In genomic region chr7:128842674-128843641, GRCh38 we compare ENCODE assay signal across 18 cellular contexts. TPM values are rescaled to one million over a fixed set of nuclear protein-coding genes. Genes with fewer than 3 reads are reported as not detected.
DNase-seq lines count a peak whose midpoint lies in the region; ATAC-seq and TF ChIP-seq lines count a peak whose summit lies in the region.
"Had no signal": no experiment of that assay in that cellular context is flagged by ENCODE, and none has a peak within 500 bp of the region (broad histone marks: within the 10 kb centered on the region; RNA-seq: fewer than 3 reads in every experiment).

No MANE protein-coding gene starts in this region.

- no peaks in the 10 kb centered on the region for H3K4me1 ChIP-seq in right cardiac atrium (ENCODE audit: control insufficient read depth, insufficient read depth, low read length)
- peaks cover 13 to 24% of the 10 kb centered on the region in 2 donors for H3K4me1 ChIP-seq in gastrocnemius medialis
- H3K4me1 ChIP-seq: pancreas had no signal

- no peak overlapping the region for H3K4me3 ChIP-seq in right cardiac atrium (ENCODE audit: low read length)
- no peak overlapping the region for H3K4me3 ChIP-seq in gastrocnemius medialis
- H3K4me3 ChIP-seq: GM23338, pancreas had no signal

- H3K27me3 ChIP-seq in right cardiac atrium (ENCODE audit: control insufficient read depth, insufficient read depth) (no peaks in the 10 kb centered on the region), gastrocnemius medialis (no peaks in the 10 kb centered on the region)
- H3K27me3 ChIP-seq: pancreas had no signal

- H3K9me3 ChIP-seq in right cardiac atrium (ENCODE audit: control insufficient read depth, low read length): no peaks in the 10 kb centered on the region
- no peaks in the 10 kb centered on the region for H3K9me3 ChIP-seq in gastrocnemius medialis
- H3K9me3 ChIP-seq: pancreas had no signal

- DNase-seq in NCI-H2196 (lab: John Stamatoyannopoulos, UW; ENCODE audit: unreplicated experiment) (peak; percentile 23), NCI-H2196 treated with DMSO at 0.1 percent for 48 hours (lab: John Stamatoyannopoulos, UW; ENCODE audit: unreplicated experiment) (no peak), NCI-H69 (lab: John Stamatoyannopoulos, UW) (peak; percentile 69), right cardiac atrium (peak; percentile 12 to 56 (median 22)), gastrocnemius medialis (peak in 1 of 2 donors; percentile 70), OCI-M2 (lab: John Stamatoyannopoulos, UW; ENCODE audit: unreplicated experiment) (no peak), left lobe of liver (ENCODE audit: low spot score) (no peak)
- DNase-seq in stimulated activated CD4-positive, alpha-beta T cell treated with anti-CD3 and anti-CD28 coated beads, Interleukin-4, amount 100 ng/mL, for 4 hours: no peak
- DNase-seq: DMS 273 treated with DMSO at 0.1 percent for 48 hours, GDM1, NCI-H1436 treated with DMSO at 0.1 percent for 48 hours, NCI-H226 had no signal

- intact Hi-C loops in right cardiac atrium (cut with DNase I): no loop called here
- intact Hi-C loops in gastrocnemius medialis (cut with DNase I; ENCODE audit: low total_unique reads): loop anchor here (2.0 kb wide), 1 partner anchor 20 kb away; the partner anchor contains the start of gene ATP6V1F

- in situ Hi-C loops in gastrocnemius medialis (cut with MboI; ENCODE audit: low sequenced_read_pairs in 4 of 4): no loop called here

- peaks cover 0 to 98% of the 10 kb centered on the region in 2 donors for H3K36me3 ChIP-seq in gastrocnemius medialis
- H3K36me3 ChIP-seq: pancreas had no signal

- no peak for TF ChIP-seq CTCF in gastrocnemius medialis (IDR thresholded peaks at IDR 0.05 in 4 of 5, conservative IDR thresholded peaks at IDR 0.05 in 1 of 5)

- ATAC-seq in right cardiac atrium (no peak), gastrocnemius medialis (peak in 1 of 2 donors; percentile 3), left lobe of liver (no peak)

- 90% methylated on average over 38 of the region's 38 CpGs for WGBS in right cardiac atrium

- no peak for TF ChIP-seq POLR2A in gastrocnemius medialis (IDR thresholded peaks at IDR 0.05)

- H3K27ac ChIP-seq in right cardiac atrium (ENCODE audit: low read length) (no peak overlapping the region), gastrocnemius medialis (peak overlapping the region; percentile 92 to 99 (median 98))
- H3K27ac ChIP-seq: pancreas had no signal

RNA-seq across cellular contexts. Expression of gene FLNC, which starts 12.8 kb away (rescaled TPM):
- total RNA-seq in right cardiac atrium (100 to 1,000 TPM; 244 to 358 (median 285) TPM), gastrocnemius medialis (1,000 to 10,000 TPM; 1,071 to 4,398 (median 2,381) TPM), left lobe of liver (0.55 TPM)
- 216 TPM for polyA plus RNA-seq in right cardiac atrium
- total RNA-seq: activated CD8-positive, alpha-beta T cell treated with anti-CD3 and anti-CD28 coated beads, Interleukin-2, amount 10 ng/mL, durations not matched to agents 7 days and 5 days had no signal
- polyA plus RNA-seq: CD4-positive, alpha-beta memory T cell; immature natural killer cell had no signal

RNA-seq across cellular contexts. Expression of gene ATP6V1F, which starts 19.7 kb away (rescaled TPM):
- 100 to 1,000 TPM; 127 to 139 (median 134) TPM for total RNA-seq in right cardiac atrium
- 224 TPM for polyA plus RNA-seq in right cardiac atrium
- total RNA-seq in gastrocnemius medialis: 10 to 100 TPM; 79.3 to 99.2 (median 82.3) TPM
- 28.2 TPM for total RNA-seq in left lobe of liver

RNA-seq across cellular contexts. Expression of gene CCDC136, which starts 51.2 kb away (rescaled TPM):
- total RNA-seq in right cardiac atrium (1 to 10 TPM; 2.5 to 6.9 (median 5.4) TPM), gastrocnemius medialis (10 to 100 TPM in 2 of 4 donors, 1 to 10 TPM in 1, under 1 TPM in 1; 0.61 to 15.8 (median 9.3) TPM), left lobe of liver (0.40 TPM)
- polyA plus RNA-seq in right cardiac atrium: 5.7 TPM
- total RNA-seq: HT-29 had no signal

Comparison
In these comparisons a context has a peak if more than half of its experiments do, and no peak if none do; other contexts are left out.
1. DNase-seq: peak in NCI-H2196 (single experiment), NCI-H69 (single experiment) and right cardiac atrium (3 of 3); none in NCI-H2196 treated with DMSO at 0.1 percent for 48 hours (single experiment), stimulated activated CD4-positive, alpha-beta T cell treated with anti-CD3 and anti-CD28 coated beads, Interleukin-4, amount 100 ng/mL, for 4 hours (0 of 2), OCI-M2 (single experiment) and left lobe of liver (single experiment).
2. RNA of gene FLNC, which starts 12.8 kb away (total RNA-seq): 1,071 to 4,398 TPM in gastrocnemius medialis and 244 to 358 TPM in right cardiac atrium; 0.55 TPM in left lobe of liver (single experiment); every median in the first group is over 100 times any median in the second.